17 cellular contexts compared by ENCODE assay signal in genomic region chr4:85697864-85698263, GRCh38.
"Had no signal": no experiment of that assay in that cellular context is flagged by ENCODE, and none has a peak within 500 bp of the region (broad histone marks: within the 10 kb centered on the region; RNA-seq: fewer than 3 reads in every experiment).

No MANE protein-coding gene starts in this region.

- H3K36me3 Mint-ChIP-seq: type B pancreatic cell had no signal

- H3K4me1 ChIP-seq: colonic mucosa, stomach, testis had no signal

- ATAC-seq: activated CD8-positive, alpha-beta T cell treated with anti-CD3 and anti-CD28 coated beads for 36 hours; activated naive CD8-positive, alpha-beta T cell treated with anti-CD3 and anti-CD28 coated beads, Interleukin-2, amount 50 U/mL, for 24 hours had no signal

- H3K4me3 Mint-ChIP-seq: activated CD4-positive, alpha-beta T cell treated with anti-CD3 and anti-CD28 coated beads, Interleukin-2, amount 10 ng/mL, durations not matched to agents 24 days and 14 days; activated CD8-positive, alpha-beta T cell treated with anti-CD3 and anti-CD28 coated beads for 36 hours; activated naive CD4-positive, alpha-beta T cell treated with anti-CD3 and anti-CD28 coated beads for 36 hours; activated naive CD8-positive, alpha-beta T cell treated with anti-CD3 and anti-CD28 coated beads, Interleukin-2, amount 50 U/mL, for 24 hours; central memory CD8-positive, alpha-beta T cell; nephron progenitor cell; type B pancreatic cell had no signal

- H3K27ac Mint-ChIP-seq: activated CD4-positive, alpha-beta T cell treated with anti-CD3 and anti-CD28 coated beads, Interleukin-2, amount 10 ng/mL, durations not matched to agents 24 days and 14 days; activated CD8-positive, alpha-beta T cell treated with anti-CD3 and anti-CD28 coated beads for 36 hours; activated naive CD4-positive, alpha-beta T cell treated with anti-CD3 and anti-CD28 coated beads for 36 hours; activated naive CD8-positive, alpha-beta T cell treated with anti-CD3 and anti-CD28 coated beads, Interleukin-2, amount 50 U/mL, for 24 hours; nephron progenitor cell; type B pancreatic cell had no signal

- H3K9me3 ChIP-seq: colonic mucosa, stomach, testis had no signal

- DNase-seq: activated CD4-positive, alpha-beta T cell treated with anti-CD3 and anti-CD28 coated beads, Interleukin-2, amount 10 ng/mL, durations not matched to agents 24 days and 14 days; activated CD8-positive, alpha-beta T cell treated with anti-CD3 and anti-CD28 coated beads for 36 hours; activated naive CD4-positive, alpha-beta T cell treated with anti-CD3 and anti-CD28 coated beads for 36 hours; activated naive CD8-positive, alpha-beta T cell treated with anti-CD3 and anti-CD28 coated beads, Interleukin-2, amount 50 U/mL, for 24 hours; activated T-cell treated with anti-CD3 and anti-CD28 coated beads, Interleukin-2, amount 50 U/mL, for 1 hour; aorta; brain microvascular endothelial cell; colonic mucosa; erythroblast; midbrain; nephron progenitor cell; stomach; T-helper 9 cell; testis had no signal

- H3K4me3 ChIP-seq: colonic mucosa, lung, stomach, testis had no signal

- H3K27ac ChIP-seq: brain microvascular endothelial cell, colonic mucosa, stomach, testis had no signal

- H3K27me3 ChIP-seq: brain microvascular endothelial cell, colonic mucosa, stomach, testis had no signal

- H3K4me1 Mint-ChIP-seq: activated CD4-positive, alpha-beta T cell treated with anti-CD3 and anti-CD28 coated beads, Interleukin-2, amount 10 ng/mL, durations not matched to agents 24 days and 14 days; central memory CD8-positive, alpha-beta T cell; nephron progenitor cell had no signal

- H3K36me3 ChIP-seq: brain microvascular endothelial cell, colonic mucosa, stomach had no signal

- H3K27me3 Mint-ChIP-seq: activated CD4-positive, alpha-beta T cell treated with anti-CD3 and anti-CD28 coated beads, Interleukin-2, amount 10 ng/mL, durations not matched to agents 24 days and 14 days; activated naive CD8-positive, alpha-beta T cell treated with anti-CD3 and anti-CD28 coated beads, Interleukin-2, amount 50 U/mL, for 24 hours; central memory CD8-positive, alpha-beta T cell; type B pancreatic cell had no signal

- H3K9me3 Mint-ChIP-seq: activated CD8-positive, alpha-beta T cell treated with anti-CD3 and anti-CD28 coated beads for 36 hours; nephron progenitor cell; type B pancreatic cell had no signal
